In the genomic region with DNA sequence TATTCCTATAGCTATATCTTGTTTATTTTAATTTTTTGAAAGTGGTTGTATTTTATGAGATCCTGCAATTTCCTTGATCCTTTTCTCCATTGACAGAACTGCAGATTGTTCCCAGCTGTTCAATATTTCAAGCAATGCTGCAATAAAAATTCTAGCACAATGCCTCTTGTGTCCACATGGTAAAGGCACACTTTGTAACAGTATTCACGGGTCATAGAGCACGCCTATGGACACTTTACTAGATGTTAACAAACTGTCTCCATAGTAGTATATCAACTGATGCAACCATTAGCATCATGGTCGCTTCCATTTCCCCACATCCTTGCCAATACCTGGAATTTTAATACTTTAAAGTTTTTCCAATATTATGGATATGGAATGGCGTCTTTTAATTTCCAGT, we compare ENCODE assay signal across 33 cellular contexts.
"Had no signal": no experiment of that assay in that cellular context is flagged by ENCODE, and none has a peak within 500 bp of the region (broad histone marks: within the 10 kb centered on the region; RNA-seq: fewer than 3 reads in every experiment).

No MANE protein-coding gene starts in this region.

- H3K9me3 ChIP-seq: adrenal gland, body of pancreas, esophagus muscularis mucosa, gastroesophageal sphincter, heart right ventricle had no signal

- H3K4me1 ChIP-seq: adrenal gland, esophagus muscularis mucosa, foreskin keratinocyte had no signal

- ATAC-seq: activated CD4-positive, CD25-positive, alpha-beta regulatory T cell treated with anti-CD3 and anti-CD28 coated beads, Interleukin-2, amount 50 U/mL, for 24 hours; activated CD8-positive, alpha-beta T cell treated with anti-CD3 and anti-CD28 coated beads for 36 hours; activated naive CD8-positive, alpha-beta T cell treated with anti-CD3 and anti-CD28 coated beads, Interleukin-2, amount 50 U/mL, for 24 hours; activated T-cell treated with anti-CD3 and anti-CD28 coated beads, Interleukin-2, amount 50 U/mL, for 4 hours; effector memory CD8-positive, alpha-beta T cell; foreskin keratinocyte; gastroesophageal sphincter; heart right ventricle; T-helper 17 cell had no signal

- H3K9me3 Mint-ChIP-seq: activated B cell treated with CpG ODN at 0.5 μM for 24 hours; activated CD8-positive, alpha-beta T cell treated with anti-CD3 and anti-CD28 coated beads for 36 hours; activated naive CD4-positive, alpha-beta T cell treated with anti-CD3 and anti-CD28 coated beads for 36 hours; activated naive CD4-positive, alpha-beta T cell treated with anti-CD3 and anti-CD28 coated beads, Interleukin-2, amount 50 U/mL, for 24 hours; activated naive CD8-positive, alpha-beta T cell treated with anti-CD3 and anti-CD28 coated beads for 36 hours; activated naive CD8-positive, alpha-beta T cell treated with anti-CD3 and anti-CD28 coated beads, Interleukin-2, amount 50 U/mL, for 24 hours; activated T-cell treated with anti-CD3 and anti-CD28 coated beads, Interleukin-2, amount 50 U/mL, for 4 hours; activated T-helper 1 cell treated with anti-CD3 and anti-CD28 coated beads, Interleukin-12 subunit alpha, Interleukin-12 subunit beta, Interleukin-2, Interleukin-4 antibody, amounts not matched to agents 30 ng/mL and 10 ng/mL and 1 ng/mL, durations not matched to agents 14 hours and 24 hours and 36 hours; activated T-helper 2 cell treated with anti-CD3 and anti-CD28 coated beads, Interferon-gamma antibody, Interleukin-2, Interleukin-4, amounts not matched to agents 10 μg/mL and 5 μg/mL and 100 μg/mL, durations not matched to agents 14 hours and 24 hours and 36 hours; T-helper 2 cell treated with Interferon-gamma antibody and Interleukin-4, amounts not matched to agents 5 μg/mL and 100 μg/mL, for 36 hours had no signal

- H3K27ac ChIP-seq: adrenal gland, esophagus muscularis mucosa, foreskin keratinocyte, gastroesophageal sphincter, heart right ventricle, WERI-Rb-1 had no signal

- H3K4me3 ChIP-seq: adrenal gland, esophagus muscularis mucosa, gastroesophageal sphincter had no signal

- H3K27me3 ChIP-seq: adrenal gland, body of pancreas, esophagus muscularis mucosa, foreskin keratinocyte, gastroesophageal sphincter, heart right ventricle had no signal

- H3K36me3 ChIP-seq: adrenal gland, esophagus muscularis mucosa, gastroesophageal sphincter, heart right ventricle, WERI-Rb-1 had no signal

- H3K4me1 Mint-ChIP-seq: activated B cell treated with CpG ODN at 0.5 μM for 24 hours; activated naive CD4-positive, alpha-beta T cell treated with anti-CD3 and anti-CD28 coated beads, Interleukin-2, amount 50 U/mL, for 24 hours; activated naive CD8-positive, alpha-beta T cell treated with anti-CD3 and anti-CD28 coated beads for 36 hours; activated naive CD8-positive, alpha-beta T cell treated with anti-CD3 and anti-CD28 coated beads, Interleukin-2, amount 50 U/mL, for 24 hours; T-helper 17 cell had no signal

- H3K4me3 Mint-ChIP-seq: activated B cell treated with CpG ODN at 0.5 μM for 24 hours; activated CD8-positive, alpha-beta T cell treated with anti-CD3 and anti-CD28 coated beads for 36 hours; activated naive CD4-positive, alpha-beta T cell treated with anti-CD3 and anti-CD28 coated beads for 36 hours; activated naive CD4-positive, alpha-beta T cell treated with anti-CD3 and anti-CD28 coated beads, Interleukin-2, amount 50 U/mL, for 24 hours; activated naive CD8-positive, alpha-beta T cell treated with anti-CD3 and anti-CD28 coated beads for 36 hours; activated naive CD8-positive, alpha-beta T cell treated with anti-CD3 and anti-CD28 coated beads, Interleukin-2, amount 50 U/mL, for 24 hours; activated T-cell treated with anti-CD3 and anti-CD28 coated beads, Interleukin-2, amount 50 U/mL, for 4 hours; activated T-helper 1 cell treated with anti-CD3 and anti-CD28 coated beads, Interleukin-12 subunit alpha, Interleukin-12 subunit beta, Interleukin-2, Interleukin-4 antibody, amounts not matched to agents 30 ng/mL and 10 ng/mL and 1 ng/mL, durations not matched to agents 14 hours and 24 hours and 36 hours; effector memory CD8-positive, alpha-beta T cell; T-helper 17 cell; T-helper 2 cell treated with Interferon-gamma antibody and Interleukin-4, amounts not matched to agents 5 μg/mL and 100 μg/mL, for 36 hours had no signal

- H3K36me3 Mint-ChIP-seq: activated naive CD4-positive, alpha-beta T cell treated with anti-CD3 and anti-CD28 coated beads, Interleukin-2, amount 50 U/mL, for 24 hours; activated naive CD8-positive, alpha-beta T cell treated with anti-CD3 and anti-CD28 coated beads for 36 hours had no signal

- DNase-seq: activated B cell treated with CpG ODN at 0.5 μM for 24 hours; activated CD4-positive, alpha-beta T cell treated with anti-CD3 and anti-CD28 coated beads for 48 hours; activated CD4-positive, alpha-beta T cell treated with anti-CD3 and anti-CD28 coated beads, Interleukin-2, amount 50 U/mL, for 1 hour; activated CD4-positive, alpha-beta T cell treated with anti-CD3 and anti-CD28 coated beads, Interleukin-2, amount 50 U/mL, for 48 hours; activated CD8-positive, alpha-beta memory T cell treated with anti-CD3 and anti-CD28 coated beads for 24 hours; activated CD8-positive, alpha-beta T cell treated with anti-CD3 and anti-CD28 coated beads for 36 hours; activated effector memory CD4-positive, alpha-beta T cell treated with anti-CD3 and anti-CD28 coated beads, Interleukin-2, amount 50 U/mL, for 16 hours; activated naive CD4-positive, alpha-beta T cell treated with anti-CD3 and anti-CD28 coated beads for 36 hours; activated naive CD8-positive, alpha-beta T cell treated with anti-CD3 and anti-CD28 coated beads for 36 hours; activated naive CD8-positive, alpha-beta T cell treated with anti-CD3 and anti-CD28 coated beads, Interleukin-2, amount 50 U/mL, for 24 hours; activated T-cell treated with anti-CD3 and anti-CD28 coated beads, Interleukin-2, amount 50 U/mL, for 4 hours; adrenal gland; amygdala; aorta; body of pancreas; caudate nucleus; cortex of kidney; dermis blood vessel endothelial cell; effector CD4-positive, alpha-beta T cell; effector memory CD8-positive, alpha-beta T cell; erythroblast; foreskin keratinocyte; heart right ventricle; T-helper 17 cell; T1000; WERI-Rb-1 had no signal

- H3K27ac Mint-ChIP-seq: activated B cell treated with CpG ODN at 0.5 μM for 24 hours; activated CD8-positive, alpha-beta T cell treated with anti-CD3 and anti-CD28 coated beads for 36 hours; activated naive CD4-positive, alpha-beta T cell treated with anti-CD3 and anti-CD28 coated beads for 36 hours; activated naive CD4-positive, alpha-beta T cell treated with anti-CD3 and anti-CD28 coated beads, Interleukin-2, amount 50 U/mL, for 24 hours; activated naive CD8-positive, alpha-beta T cell treated with anti-CD3 and anti-CD28 coated beads for 36 hours; activated naive CD8-positive, alpha-beta T cell treated with anti-CD3 and anti-CD28 coated beads, Interleukin-2, amount 50 U/mL, for 24 hours; activated T-helper 1 cell treated with anti-CD3 and anti-CD28 coated beads, Interleukin-12 subunit alpha, Interleukin-12 subunit beta, Interleukin-2, Interleukin-4 antibody, amounts not matched to agents 30 ng/mL and 10 ng/mL and 1 ng/mL, durations not matched to agents 14 hours and 24 hours and 36 hours; activated T-helper 2 cell treated with anti-CD3 and anti-CD28 coated beads, Interferon-gamma antibody, Interleukin-2, Interleukin-4, amounts not matched to agents 10 μg/mL and 5 μg/mL and 100 μg/mL, durations not matched to agents 14 hours and 24 hours and 36 hours; effector memory CD8-positive, alpha-beta T cell; T-helper 17 cell; T-helper 2 cell treated with Interferon-gamma antibody and Interleukin-4, amounts not matched to agents 5 μg/mL and 100 μg/mL, for 36 hours had no signal
